1 cellular context compared by ENCODE assay signal in genomic region chr11:6568191-6568918, GRCh38.
A peak's percentile ranks its signal among the peaks of the same experiment; 100 is the strongest.
TF ChIP-seq lines count a peak whose summit lies in the region.

No MANE protein-coding gene starts in this region.

TF ChIP-seq in H1, 55 proteins besides CTCF, POLR2A, EP300 and RAD21:
- peak; percentile 100 for TF ChIP-seq BACH1 (IDR thresholded peaks at IDR 0.05; ENCODE audit: low read length)
- TF ChIP-seq SIN3A (conservative IDR thresholded peaks at IDR 0.05 in 1 of 2, IDR thresholded peaks at IDR 0.05 in 1 of 2; ENCODE audit: low read depth in 1 of 2, low read length in 2 of 2) = peak; percentile 88 to 93; a peak in 2 of 4 replicates
- no peak for TF ChIP-seq RBBP5 (IDR thresholded peaks at IDR 0.05; ENCODE audit: borderline replicate concordance, low read depth, low read length)
- TF ChIP-seq ATF3 (IDR thresholded peaks at IDR 0.05; ENCODE audit: insufficient read depth, low read depth, low read length) = no peak
- TF ChIP-seq MAFK (IDR thresholded peaks at IDR 0.05; ENCODE audit: low read depth, low read length) = peak; percentile 100
